8 cellular contexts compared by ENCODE assay signal in the genomic region with DNA sequence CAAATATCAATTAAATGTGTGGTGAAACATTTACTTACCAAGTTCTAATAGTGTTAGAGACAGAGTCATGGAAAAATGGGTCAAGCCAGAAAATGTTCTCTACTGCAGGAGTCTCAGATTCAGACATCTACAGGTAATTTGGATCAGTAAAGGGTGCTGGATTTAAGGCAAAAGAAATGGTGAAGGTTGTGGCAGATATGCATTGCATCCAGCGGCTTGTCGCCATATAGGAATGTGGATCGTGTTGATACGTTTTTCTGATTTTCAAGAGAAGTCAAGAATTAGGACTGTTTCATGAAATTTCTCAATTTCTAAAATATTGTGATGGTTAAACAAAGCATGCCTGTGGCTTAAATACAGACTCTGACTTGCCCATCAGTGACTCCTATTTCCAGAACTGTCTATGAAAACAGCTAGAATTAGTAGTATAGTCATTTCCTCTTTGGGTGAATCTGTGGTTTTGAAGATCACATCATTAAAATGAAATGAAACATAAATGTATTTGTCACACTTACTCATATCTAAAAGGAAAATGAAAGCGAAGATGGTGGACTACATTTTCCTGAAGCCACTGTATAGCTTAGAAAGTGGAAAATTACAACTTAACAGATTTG.
DNase-seq lines count a peak whose midpoint lies in the region; ATAC-seq and TF ChIP-seq lines count a peak whose summit lies in the region.

No MANE protein-coding gene starts in this region.

- H3K4me3 ChIP-seq in MG63 (no peak overlapping the region), fibroblast of villous mesenchyme (ENCODE audit: low read depth, low read length) (peak overlapping the region; percentile 8)

- H3K4me3 Mint-ChIP-seq in activated naive CD4-positive, alpha-beta T cell treated with anti-CD3 and anti-CD28 coated beads, Interleukin-2, amount 10 ng/mL, durations not matched to agents 7 days and 5 days: no peak overlapping the region

- ATAC-seq in GM18499 (IDR thresholded peaks at IDR 0.05; ENCODE audit: insufficient read depth, unreplicated experiment): peak; percentile 97

- DNase-seq in H4 (ENCODE audit: low spot score): peak; percentile 17
- DNase-seq in MG63: peak; percentile 30
- peak; percentile 89 for DNase-seq in fibroblast of villous mesenchyme (ENCODE audit: low read depth)
- no peak for DNase-seq in GOT3 (lab: John Stamatoyannopoulos, UW)
- no peak for DNase-seq in activated naive CD4-positive, alpha-beta T cell treated with anti-CD3 and anti-CD28 coated beads, Interleukin-2, amount 50 U/mL, for 16 hours
- no peak for DNase-seq in activated naive CD4-positive, alpha-beta T cell treated with anti-CD3 and anti-CD28 coated beads, Interleukin-2, amount 10 ng/mL, durations not matched to agents 7 days and 5 days
- DNase-seq in activated CD8-positive, alpha-beta memory T cell treated with anti-CD3 and anti-CD28 coated beads for 24 hours: no peak

- CTCF ChIA-PET in activated naive CD4-positive, alpha-beta T cell treated with anti-CD3 and anti-CD28 coated beads, Interleukin-2, amount 10 ng/mL, durations not matched to agents 7 days and 5 days (lab: Charles Lee): no interaction called here

- H3K36me3 Mint-ChIP-seq in activated naive CD4-positive, alpha-beta T cell treated with anti-CD3 and anti-CD28 coated beads, Interleukin-2, amount 10 ng/mL, durations not matched to agents 7 days and 5 days: no peaks in the 10 kb centered on the region

- peaks cover 5% of the 10 kb centered on the region for H3K36me3 ChIP-seq in MG63

- H3K27ac Mint-ChIP-seq in activated naive CD4-positive, alpha-beta T cell treated with anti-CD3 and anti-CD28 coated beads, Interleukin-2, amount 10 ng/mL, durations not matched to agents 7 days and 5 days: no peak overlapping the region

- peaks cover 7% of the 10 kb centered on the region for H3K4me1 Mint-ChIP-seq in activated naive CD4-positive, alpha-beta T cell treated with anti-CD3 and anti-CD28 coated beads, Interleukin-2, amount 10 ng/mL, durations not matched to agents 7 days and 5 days

- peaks cover 3% of the 10 kb centered on the region for H3K9me3 ChIP-seq in MG63

- no peak for TF ChIP-seq CTCF in fibroblast of villous mesenchyme (IDR thresholded peaks at IDR 0.05; ENCODE audit: insufficient read depth, low read depth, low read length)

- no peaks in the 10 kb centered on the region for H3K27me3 ChIP-seq in MG63

- no peaks in the 10 kb centered on the region for H3K9me3 Mint-ChIP-seq in activated naive CD4-positive, alpha-beta T cell treated with anti-CD3 and anti-CD28 coated beads, Interleukin-2, amount 10 ng/mL, durations not matched to agents 7 days and 5 days

- no peaks in the 10 kb centered on the region for H3K27me3 Mint-ChIP-seq in activated naive CD4-positive, alpha-beta T cell treated with anti-CD3 and anti-CD28 coated beads, Interleukin-2, amount 10 ng/mL, durations not matched to agents 7 days and 5 days

Comparison
In these comparisons a context has a peak if more than half of its experiments do, and no peak if none do; other contexts are left out.
1. DNase-seq: peak in H4 (single experiment), MG63 (single experiment) and fibroblast of villous mesenchyme (single experiment); none in GOT3 (single experiment), activated naive CD4-positive, alpha-beta T cell treated with anti-CD3 and anti-CD28 coated beads, Interleukin-2, amount 50 U/mL, for 16 hours (single experiment), activated naive CD4-positive, alpha-beta T cell treated with anti-CD3 and anti-CD28 coated beads, Interleukin-2, amount 10 ng/mL, durations not matched to agents 7 days and 5 days (single experiment) and activated CD8-positive, alpha-beta memory T cell treated with anti-CD3 and anti-CD28 coated beads for 24 hours (single experiment).